1 cellular context compared by ENCODE assay signal in the genomic region with DNA sequence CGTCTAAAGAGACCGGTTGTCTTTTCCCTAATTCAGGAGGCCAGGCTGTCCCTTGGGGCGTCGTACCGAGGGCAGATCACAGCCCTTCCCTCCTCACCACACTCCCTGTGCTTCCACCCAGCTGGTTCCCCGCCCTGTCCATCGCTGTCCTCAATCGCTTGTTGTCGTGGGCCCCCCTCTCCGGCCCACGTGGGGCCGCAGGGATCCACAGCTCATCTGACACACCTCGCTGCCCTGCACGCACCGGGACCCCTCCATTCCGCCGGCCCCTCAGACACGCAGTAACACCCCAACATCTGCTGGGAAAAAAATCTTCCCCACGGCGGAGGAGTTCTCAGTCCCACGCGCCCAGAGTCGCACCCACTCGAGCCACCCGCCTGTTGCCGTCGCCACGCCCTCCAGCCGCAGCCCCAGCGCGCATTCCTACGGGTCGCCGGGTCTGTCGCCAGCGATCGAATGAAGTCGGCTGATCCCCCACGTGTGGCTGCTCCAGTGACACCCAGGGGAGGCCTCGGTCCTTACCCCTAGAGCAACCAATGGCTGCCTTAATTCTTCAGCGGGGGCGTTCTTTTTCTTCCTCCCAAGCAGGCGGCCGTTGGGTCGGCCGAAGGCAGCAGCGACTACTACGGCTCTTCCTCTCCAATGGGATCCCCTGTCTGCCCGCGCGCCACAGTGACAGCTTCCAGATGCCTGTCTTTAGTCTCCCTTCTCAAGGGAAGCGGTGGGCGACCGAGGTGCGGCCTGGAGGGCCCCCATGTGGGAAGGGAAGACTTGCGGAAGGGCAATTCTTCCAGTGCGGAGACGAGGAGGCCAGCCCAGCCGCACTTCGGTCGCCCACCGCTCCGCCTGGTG.
TF ChIP-seq lines count a peak whose summit lies in the region.

No MANE protein-coding gene starts in this region.

TF ChIP-seq in HepG2, 621 proteins besides CTCF, POLR2A, EP300 and RAD21 (continued from another document and continues in another):
- TF ChIP-seq, protein P1, sequence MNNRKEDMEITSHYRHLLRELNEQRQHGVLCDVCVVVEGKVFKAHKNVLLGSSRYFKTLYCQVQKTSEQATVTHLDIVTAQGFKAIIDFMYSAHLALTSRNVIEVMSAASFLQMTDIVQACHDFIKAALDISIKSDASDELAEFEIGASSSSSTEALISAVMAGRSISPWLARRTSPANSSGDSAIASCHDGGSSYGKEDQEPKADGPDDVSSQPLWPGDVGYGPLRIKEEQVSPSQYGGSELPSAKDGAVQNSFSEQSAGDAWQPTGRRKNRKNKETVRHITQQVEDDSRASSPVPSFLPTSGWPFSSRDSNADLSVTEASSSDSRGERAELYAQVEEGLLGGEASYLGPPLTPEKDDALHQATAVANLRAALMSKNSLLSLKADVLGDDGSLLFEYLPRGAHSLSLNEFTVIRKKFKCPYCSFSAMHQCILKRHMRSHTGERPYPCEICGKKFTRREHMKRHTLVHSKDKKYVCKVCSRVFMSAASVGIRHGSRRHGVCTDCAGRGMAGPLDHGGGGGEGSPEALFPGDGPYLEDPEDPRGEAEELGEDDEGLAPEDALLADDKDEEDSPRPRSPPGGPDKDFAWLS (CRISPR knock-in tag; IDR thresholded peaks at IDR 0.05; ENCODE audit: borderline replicate concordance), result no peak
- 0 out of 2 replicates have a peak, but pooled peaks have one; percentile 64 for TF ChIP-seq ZNF782 (CRISPR knock-in tag; IDR thresholded peaks at IDR 0.05; ENCODE audit: borderline replicate concordance)
- TF ChIP-seq ARNT2 (CRISPR knock-in tag; IDR thresholded peaks at IDR 0.05; ENCODE audit: low read depth), result peak; percentile 63; the same call in 1 of the 2 replicates
- TF ChIP-seq MEF2D (CRISPR knock-in tag; IDR thresholded peaks at IDR 0.05), result no peak
- TF ChIP-seq ZNF337 (CRISPR knock-in tag; IDR thresholded peaks at IDR 0.05; ENCODE audit: borderline replicate concordance, low read depth), result no peak
- 0 out of 2 replicates have a peak, but pooled peaks have one; percentile 17 for TF ChIP-seq ZMAT3 (CRISPR knock-in tag; conservative IDR thresholded peaks at IDR 0.05)
- peak; percentile 78; the same call in 1 of the 2 replicates for TF ChIP-seq ZNF773 (CRISPR knock-in tag; IDR thresholded peaks at IDR 0.05; ENCODE audit: borderline replicate concordance)
- TF ChIP-seq, protein P2, sequence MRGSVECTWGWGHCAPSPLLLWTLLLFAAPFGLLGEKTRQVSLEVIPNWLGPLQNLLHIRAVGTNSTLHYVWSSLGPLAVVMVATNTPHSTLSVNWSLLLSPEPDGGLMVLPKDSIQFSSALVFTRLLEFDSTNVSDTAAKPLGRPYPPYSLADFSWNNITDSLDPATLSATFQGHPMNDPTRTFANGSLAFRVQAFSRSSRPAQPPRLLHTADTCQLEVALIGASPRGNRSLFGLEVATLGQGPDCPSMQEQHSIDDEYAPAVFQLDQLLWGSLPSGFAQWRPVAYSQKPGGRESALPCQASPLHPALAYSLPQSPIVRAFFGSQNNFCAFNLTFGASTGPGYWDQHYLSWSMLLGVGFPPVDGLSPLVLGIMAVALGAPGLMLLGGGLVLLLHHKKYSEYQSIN (CRISPR knock-in tag; IDR thresholded peaks at IDR 0.05; ENCODE audit: borderline replicate concordance), result no peak
- TF ChIP-seq, protein P3, sequence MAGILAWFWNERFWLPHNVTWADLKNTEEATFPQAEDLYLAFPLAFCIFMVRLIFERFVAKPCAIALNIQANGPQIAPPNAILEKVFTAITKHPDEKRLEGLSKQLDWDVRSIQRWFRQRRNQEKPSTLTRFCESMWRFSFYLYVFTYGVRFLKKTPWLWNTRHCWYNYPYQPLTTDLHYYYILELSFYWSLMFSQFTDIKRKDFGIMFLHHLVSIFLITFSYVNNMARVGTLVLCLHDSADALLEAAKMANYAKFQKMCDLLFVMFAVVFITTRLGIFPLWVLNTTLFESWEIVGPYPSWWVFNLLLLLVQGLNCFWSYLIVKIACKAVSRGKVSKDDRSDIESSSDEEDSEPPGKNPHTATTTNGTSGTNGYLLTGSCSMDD (CRISPR knock-in tag; IDR thresholded peaks at IDR 0.05), result 0 out of 2 replicates have a peak, but pooled peaks have one; percentile 20
- TF ChIP-seq, protein P4, sequence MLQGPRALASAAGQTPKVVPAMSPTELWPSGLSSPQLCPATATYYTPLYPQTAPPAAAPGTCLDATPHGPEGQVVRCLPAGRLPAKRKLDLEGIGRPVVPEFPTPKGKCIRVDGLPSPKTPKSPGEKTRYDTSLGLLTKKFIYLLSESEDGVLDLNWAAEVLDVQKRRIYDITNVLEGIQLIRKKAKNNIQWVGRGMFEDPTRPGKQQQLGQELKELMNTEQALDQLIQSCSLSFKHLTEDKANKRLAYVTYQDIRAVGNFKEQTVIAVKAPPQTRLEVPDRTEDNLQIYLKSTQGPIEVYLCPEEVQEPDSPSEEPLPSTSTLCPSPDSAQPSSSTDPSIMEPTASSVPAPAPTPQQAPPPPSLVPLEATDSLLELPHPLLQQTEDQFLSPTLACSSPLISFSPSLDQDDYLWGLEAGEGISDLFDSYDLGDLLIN (CRISPR knock-in tag; IDR thresholded peaks at IDR 0.05; ENCODE audit: borderline replicate concordance), result no peak
- peak; percentile 54 for TF ChIP-seq SAP130 (CRISPR knock-in tag; IDR thresholded peaks at IDR 0.05; ENCODE audit: low read depth)
- TF ChIP-seq, protein P5, sequence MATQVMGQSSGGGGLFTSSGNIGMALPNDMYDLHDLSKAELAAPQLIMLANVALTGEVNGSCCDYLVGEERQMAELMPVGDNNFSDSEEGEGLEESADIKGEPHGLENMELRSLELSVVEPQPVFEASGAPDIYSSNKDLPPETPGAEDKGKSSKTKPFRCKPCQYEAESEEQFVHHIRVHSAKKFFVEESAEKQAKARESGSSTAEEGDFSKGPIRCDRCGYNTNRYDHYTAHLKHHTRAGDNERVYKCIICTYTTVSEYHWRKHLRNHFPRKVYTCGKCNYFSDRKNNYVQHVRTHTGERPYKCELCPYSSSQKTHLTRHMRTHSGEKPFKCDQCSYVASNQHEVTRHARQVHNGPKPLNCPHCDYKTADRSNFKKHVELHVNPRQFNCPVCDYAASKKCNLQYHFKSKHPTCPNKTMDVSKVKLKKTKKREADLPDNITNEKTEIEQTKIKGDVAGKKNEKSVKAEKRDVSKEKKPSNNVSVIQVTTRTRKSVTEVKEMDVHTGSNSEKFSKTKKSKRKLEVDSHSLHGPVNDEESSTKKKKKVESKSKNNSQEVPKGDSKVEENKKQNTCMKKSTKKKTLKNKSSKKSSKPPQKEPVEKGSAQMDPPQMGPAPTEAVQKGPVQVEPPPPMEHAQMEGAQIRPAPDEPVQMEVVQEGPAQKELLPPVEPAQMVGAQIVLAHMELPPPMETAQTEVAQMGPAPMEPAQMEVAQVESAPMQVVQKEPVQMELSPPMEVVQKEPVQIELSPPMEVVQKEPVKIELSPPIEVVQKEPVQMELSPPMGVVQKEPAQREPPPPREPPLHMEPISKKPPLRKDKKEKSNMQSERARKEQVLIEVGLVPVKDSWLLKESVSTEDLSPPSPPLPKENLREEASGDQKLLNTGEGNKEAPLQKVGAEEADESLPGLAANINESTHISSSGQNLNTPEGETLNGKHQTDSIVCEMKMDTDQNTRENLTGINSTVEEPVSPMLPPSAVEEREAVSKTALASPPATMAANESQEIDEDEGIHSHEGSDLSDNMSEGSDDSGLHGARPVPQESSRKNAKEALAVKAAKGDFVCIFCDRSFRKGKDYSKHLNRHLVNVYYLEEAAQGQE (IDR thresholded peaks at IDR 0.05; ENCODE audit: borderline replicate concordance in 1 of 2, low read depth in 1 of 2, low read length in 2 of 2), result no peak
- TF ChIP-seq ZNF557 (CRISPR knock-in tag; IDR thresholded peaks at IDR 0.05), result peak; percentile 83; the same call in 1 of the 2 replicates
- TF ChIP-seq ZNF605 (CRISPR knock-in tag; IDR thresholded peaks at IDR 0.05), result 0 out of 2 replicates have a peak, but pooled peaks have one; percentile 21
- no peak for TF ChIP-seq ZSCAN29 (CRISPR knock-in tag; conservative IDR thresholded peaks at IDR 0.05)
- no peak for TF ChIP-seq MIER2 (CRISPR knock-in tag; IDR thresholded peaks at IDR 0.05)
- TF ChIP-seq NR2F2 (IDR thresholded peaks at IDR 0.05; ENCODE audit: borderline replicate concordance, low read depth), result no peak
- TF ChIP-seq, protein P6, sequence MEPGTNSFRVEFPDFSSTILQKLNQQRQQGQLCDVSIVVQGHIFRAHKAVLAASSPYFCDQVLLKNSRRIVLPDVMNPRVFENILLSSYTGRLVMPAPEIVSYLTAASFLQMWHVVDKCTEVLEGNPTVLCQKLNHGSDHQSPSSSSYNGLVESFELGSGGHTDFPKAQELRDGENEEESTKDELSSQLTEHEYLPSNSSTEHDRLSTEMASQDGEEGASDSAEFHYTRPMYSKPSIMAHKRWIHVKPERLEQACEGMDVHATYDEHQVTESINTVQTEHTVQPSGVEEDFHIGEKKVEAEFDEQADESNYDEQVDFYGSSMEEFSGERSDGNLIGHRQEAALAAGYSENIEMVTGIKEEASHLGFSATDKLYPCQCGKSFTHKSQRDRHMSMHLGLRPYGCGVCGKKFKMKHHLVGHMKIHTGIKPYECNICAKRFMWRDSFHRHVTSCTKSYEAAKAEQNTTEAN (CRISPR knock-in tag; conservative IDR thresholded peaks at IDR 0.05), result 0 out of 2 replicates have a peak, but pooled peaks have one; percentile 21
- no peak for TF ChIP-seq MATR3 (CRISPR knock-in tag; IDR thresholded peaks at IDR 0.05)
- peak; percentile 36; the same call in 1 of the 2 replicates for TF ChIP-seq RNF2 (conservative IDR thresholded peaks at IDR 0.05; ENCODE audit: low read depth)
- TF ChIP-seq, protein P7, sequence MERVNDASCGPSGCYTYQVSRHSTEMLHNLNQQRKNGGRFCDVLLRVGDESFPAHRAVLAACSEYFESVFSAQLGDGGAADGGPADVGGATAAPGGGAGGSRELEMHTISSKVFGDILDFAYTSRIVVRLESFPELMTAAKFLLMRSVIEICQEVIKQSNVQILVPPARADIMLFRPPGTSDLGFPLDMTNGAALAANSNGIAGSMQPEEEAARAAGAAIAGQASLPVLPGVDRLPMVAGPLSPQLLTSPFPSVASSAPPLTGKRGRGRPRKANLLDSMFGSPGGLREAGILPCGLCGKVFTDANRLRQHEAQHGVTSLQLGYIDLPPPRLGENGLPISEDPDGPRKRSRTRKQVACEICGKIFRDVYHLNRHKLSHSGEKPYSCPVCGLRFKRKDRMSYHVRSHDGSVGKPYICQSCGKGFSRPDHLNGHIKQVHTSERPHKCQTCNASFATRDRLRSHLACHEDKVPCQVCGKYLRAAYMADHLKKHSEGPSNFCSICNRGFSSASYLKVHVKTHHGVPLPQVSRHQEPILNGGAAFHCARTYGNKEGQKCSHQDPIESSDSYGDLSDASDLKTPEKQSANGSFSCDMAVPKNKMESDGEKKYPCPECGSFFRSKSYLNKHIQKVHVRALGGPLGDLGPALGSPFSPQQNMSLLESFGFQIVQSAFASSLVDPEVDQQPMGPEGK (CRISPR knock-in tag; IDR thresholded peaks at IDR 0.05), result 0 out of 2 replicates have a peak, but pooled peaks have one; percentile 5
- TF ChIP-seq REPIN1 (CRISPR knock-in tag; IDR thresholded peaks at IDR 0.05; ENCODE audit: borderline replicate concordance, low read depth), result no peak
- TF ChIP-seq SIN3A (IDR thresholded peaks at IDR 0.05; ENCODE audit: borderline replicate concordance, low read depth, low read length), result peak; percentile 43; the same call in 1 of the 2 replicates
- peak; percentile 60; the same call in 1 of the 2 replicates for TF ChIP-seq ZNF232 (CRISPR knock-in tag; IDR thresholded peaks at IDR 0.05; ENCODE audit: borderline replicate concordance)
- no peak for TF ChIP-seq ZNF468 (CRISPR knock-in tag; IDR thresholded peaks at IDR 0.05)
- TF ChIP-seq ZBTB7B (CRISPR knock-in tag; IDR thresholded peaks at IDR 0.05), result no peak
- no peak for TF ChIP-seq KLF16 (CRISPR knock-in tag; IDR thresholded peaks at IDR 0.05)
- TF ChIP-seq ZNF432 (CRISPR knock-in tag; IDR thresholded peaks at IDR 0.05; ENCODE audit: borderline replicate concordance), result no peak
- TF ChIP-seq ZNF577 (CRISPR knock-in tag; IDR thresholded peaks at IDR 0.05; ENCODE audit: borderline replicate concordance, low read depth), result 0 out of 2 replicates have a peak, but pooled peaks have one; percentile 4
- TF ChIP-seq, protein P8, sequence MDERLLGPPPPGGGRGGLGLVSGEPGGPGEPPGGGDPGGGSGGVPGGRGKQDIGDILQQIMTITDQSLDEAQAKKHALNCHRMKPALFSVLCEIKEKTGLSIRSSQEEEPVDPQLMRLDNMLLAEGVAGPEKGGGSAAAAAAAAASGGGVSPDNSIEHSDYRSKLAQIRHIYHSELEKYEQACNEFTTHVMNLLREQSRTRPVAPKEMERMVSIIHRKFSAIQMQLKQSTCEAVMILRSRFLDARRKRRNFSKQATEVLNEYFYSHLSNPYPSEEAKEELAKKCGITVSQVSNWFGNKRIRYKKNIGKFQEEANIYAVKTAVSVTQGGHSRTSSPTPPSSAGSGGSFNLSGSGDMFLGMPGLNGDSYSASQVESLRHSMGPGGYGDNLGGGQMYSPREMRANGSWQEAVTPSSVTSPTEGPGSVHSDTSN (CRISPR knock-in tag; IDR thresholded peaks at IDR 0.05), result no peak
- 0 out of 2 replicates have a peak, but pooled peaks have one; percentile 1 for TF ChIP-seq ARHGAP35 (CRISPR knock-in tag; IDR thresholded peaks at IDR 0.05; ENCODE audit: borderline replicate concordance)
- TF ChIP-seq, protein P9, sequence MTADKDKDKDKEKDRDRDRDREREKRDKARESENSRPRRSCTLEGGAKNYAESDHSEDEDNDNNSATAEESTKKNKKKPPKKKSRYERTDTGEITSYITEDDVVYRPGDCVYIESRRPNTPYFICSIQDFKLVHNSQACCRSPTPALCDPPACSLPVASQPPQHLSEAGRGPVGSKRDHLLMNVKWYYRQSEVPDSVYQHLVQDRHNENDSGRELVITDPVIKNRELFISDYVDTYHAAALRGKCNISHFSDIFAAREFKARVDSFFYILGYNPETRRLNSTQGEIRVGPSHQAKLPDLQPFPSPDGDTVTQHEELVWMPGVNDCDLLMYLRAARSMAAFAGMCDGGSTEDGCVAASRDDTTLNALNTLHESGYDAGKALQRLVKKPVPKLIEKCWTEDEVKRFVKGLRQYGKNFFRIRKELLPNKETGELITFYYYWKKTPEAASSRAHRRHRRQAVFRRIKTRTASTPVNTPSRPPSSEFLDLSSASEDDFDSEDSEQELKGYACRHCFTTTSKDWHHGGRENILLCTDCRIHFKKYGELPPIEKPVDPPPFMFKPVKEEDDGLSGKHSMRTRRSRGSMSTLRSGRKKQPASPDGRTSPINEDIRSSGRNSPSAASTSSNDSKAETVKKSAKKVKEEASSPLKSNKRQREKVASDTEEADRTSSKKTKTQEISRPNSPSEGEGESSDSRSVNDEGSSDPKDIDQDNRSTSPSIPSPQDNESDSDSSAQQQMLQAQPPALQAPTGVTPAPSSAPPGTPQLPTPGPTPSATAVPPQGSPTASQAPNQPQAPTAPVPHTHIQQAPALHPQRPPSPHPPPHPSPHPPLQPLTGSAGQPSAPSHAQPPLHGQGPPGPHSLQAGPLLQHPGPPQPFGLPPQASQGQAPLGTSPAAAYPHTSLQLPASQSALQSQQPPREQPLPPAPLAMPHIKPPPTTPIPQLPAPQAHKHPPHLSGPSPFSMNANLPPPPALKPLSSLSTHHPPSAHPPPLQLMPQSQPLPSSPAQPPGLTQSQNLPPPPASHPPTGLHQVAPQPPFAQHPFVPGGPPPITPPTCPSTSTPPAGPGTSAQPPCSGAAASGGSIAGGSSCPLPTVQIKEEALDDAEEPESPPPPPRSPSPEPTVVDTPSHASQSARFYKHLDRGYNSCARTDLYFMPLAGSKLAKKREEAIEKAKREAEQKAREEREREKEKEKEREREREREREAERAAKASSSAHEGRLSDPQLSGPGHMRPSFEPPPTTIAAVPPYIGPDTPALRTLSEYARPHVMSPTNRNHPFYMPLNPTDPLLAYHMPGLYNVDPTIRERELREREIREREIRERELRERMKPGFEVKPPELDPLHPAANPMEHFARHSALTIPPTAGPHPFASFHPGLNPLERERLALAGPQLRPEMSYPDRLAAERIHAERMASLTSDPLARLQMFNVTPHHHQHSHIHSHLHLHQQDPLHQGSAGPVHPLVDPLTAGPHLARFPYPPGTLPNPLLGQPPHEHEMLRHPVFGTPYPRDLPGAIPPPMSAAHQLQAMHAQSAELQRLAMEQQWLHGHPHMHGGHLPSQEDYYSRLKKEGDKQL (CRISPR knock-in tag; IDR thresholded peaks at IDR 0.05; ENCODE audit: low read depth), result no peak
- 0 out of 2 replicates have a peak, but pooled peaks have one; percentile 25 for TF ChIP-seq AKAP8 (CRISPR knock-in tag; IDR thresholded peaks at IDR 0.05)
- TF ChIP-seq STAG1 (CRISPR knock-in tag; IDR thresholded peaks at IDR 0.05), result peak; percentile 24; the same call in 1 of the 2 replicates
